Comparison of ENCODE assay signal across 33 cellular contexts in genomic region chrX:119389214-119389613, GRCh38. TPM values are rescaled to one million over a fixed set of nuclear protein-coding genes. Genes with fewer than 3 reads are reported as not detected.
DNase-seq lines count a peak whose midpoint lies in the region; ATAC-seq and TF ChIP-seq lines count a peak whose summit lies in the region.
"Had no signal": no experiment of that assay in that cellular context is flagged by ENCODE, and none has a peak within 500 bp of the region (broad histone marks: within the 10 kb centered on the region; RNA-seq: fewer than 3 reads in every experiment).

No MANE protein-coding gene starts in this region.

- whole genome bisulfite sequencing in heart left ventricle, 4 donors, result 66 to 83% (median 79%) methylated on average over 4 of the region's 4 CpGs
- WGBS in heart right ventricle, 2 donors, result 73 to 82% methylated on average over 4 of the region's 4 CpGs

- no peak for TF ChIP-seq CTCF in Caco-2 (IDR thresholded peaks at IDR 0.05; ENCODE audit: insufficient read depth in 1 of 2, low read depth in 1 of 2, low read length in 1 of 2, severe bottlenecking in 1 of 2, unreplicated experiment in 1 of 2)
- TF ChIP-seq CTCF in heart left ventricle (IDR thresholded peaks at IDR 0.05), result no peak
- TF ChIP-seq CTCF in heart right ventricle (IDR thresholded peaks at IDR 0.05), result no peak

- BruUV-seq in Caco-2 (replicated peaks; lab: Mats Ljungman, UMichigan), result no TSS peak

- peaks cover 18% of the 10 kb centered on the region for H3K4me1 Mint-ChIP-seq in Caco-2 (ENCODE audit: low read depth, unreplicated experiment)
- H3K4me1 Mint-ChIP-seq in stimulated activated memory B cell treated with anti-CD40 and anti-IgM and Interleukin-4, amounts not matched to agents 10 μg/mL and 1 μg/mL and 100 μg/mL, for 72 hours, result no peaks in the 10 kb centered on the region
- H3K4me1 Mint-ChIP-seq: activated naive CD8-positive, alpha-beta T cell treated with anti-CD3 and anti-CD28 coated beads for 36 hours had no signal

- H3K36me3 ChIP-seq in Caco-2 (ENCODE audit: control insufficient read depth, insufficient read depth, low read length) (no peaks in the 10 kb centered on the region), adipocyte (ENCODE audit: control insufficient read depth, insufficient read depth, low read length, severe bottlenecking) (no peaks in the 10 kb centered on the region), heart left ventricle (no peaks in the 10 kb centered on the region), heart right ventricle (no peaks in the 10 kb centered on the region)
- H3K36me3 ChIP-seq: BE2C, lower lobe of right lung had no signal

- peaks cover 23% of the 10 kb centered on the region for H3K4me1 ChIP-seq in Caco-2
- no peaks in the 10 kb centered on the region for H3K4me1 ChIP-seq in adipocyte (ENCODE audit: control insufficient read depth, insufficient read depth, low read length)
- H3K4me1 ChIP-seq in heart left ventricle, result no peaks in the 10 kb centered on the region
- H3K4me1 ChIP-seq in heart right ventricle, result no peaks in the 10 kb centered on the region
- H3K4me1 ChIP-seq: BE2C, foreskin keratinocyte, lower lobe of right lung had no signal

- H3K36me3 Mint-ChIP-seq in Caco-2 (ENCODE audit: insufficient read depth, unreplicated experiment), result no peaks in the 10 kb centered on the region
- H3K36me3 Mint-ChIP-seq in stimulated activated memory B cell treated with anti-CD40 and anti-IgM and Interleukin-4, amounts not matched to agents 10 μg/mL and 1 μg/mL and 100 μg/mL, for 72 hours, result peaks cover 5% of the 10 kb centered on the region
- H3K36me3 Mint-ChIP-seq: CD8-positive, alpha-beta T cell; natural killer cell treated with Interleukin-12 subunit alpha and Interleukin-12 subunit beta and Interleukin-15 and Interleukin-18, amount 100 ng/mL, for 72 hours; type B pancreatic cell had no signal

- no peaks in the 10 kb centered on the region for H3K9me3 ChIP-seq in Caco-2
- no peaks in the 10 kb centered on the region for H3K9me3 ChIP-seq in adipocyte (ENCODE audit: control insufficient read depth, low read length)
- peaks cover 0 to 8% (median 0%) of the 10 kb centered on the region in 12 donors for H3K9me3 ChIP-seq in heart left ventricle
- no peaks in the 10 kb centered on the region for H3K9me3 ChIP-seq in heart right ventricle
- H3K9me3 ChIP-seq: BE2C, lower lobe of right lung had no signal

- peak overlapping the region; percentile 33 for H3K27ac Mint-ChIP-seq in Caco-2 (ENCODE audit: unreplicated experiment)
- H3K27ac Mint-ChIP-seq in stimulated activated memory B cell treated with anti-CD40 and anti-IgM and Interleukin-4, amounts not matched to agents 10 μg/mL and 1 μg/mL and 100 μg/mL, for 72 hours, result peak overlapping the region; percentile 21
- H3K27ac Mint-ChIP-seq: activated naive CD8-positive, alpha-beta T cell treated with anti-CD3 and anti-CD28 coated beads for 36 hours; CD8-positive, alpha-beta T cell; effector memory CD8-positive, alpha-beta T cell; HFFc6; natural killer cell treated with Interleukin-12 subunit alpha and Interleukin-12 subunit beta and Interleukin-15 and Interleukin-18, amount 100 ng/mL, for 72 hours; type B pancreatic cell had no signal

- H3K9me3 Mint-ChIP-seq in Caco-2 (ENCODE audit: unreplicated experiment), result no peaks in the 10 kb centered on the region
- no peaks in the 10 kb centered on the region for H3K9me3 Mint-ChIP-seq in stimulated activated memory B cell treated with anti-CD40 and anti-IgM and Interleukin-4, amounts not matched to agents 10 μg/mL and 1 μg/mL and 100 μg/mL, for 72 hours
- H3K9me3 Mint-ChIP-seq: activated naive CD8-positive, alpha-beta T cell treated with anti-CD3 and anti-CD28 coated beads for 36 hours; CD8-positive, alpha-beta T cell; effector memory CD8-positive, alpha-beta T cell; HFFc6; natural killer cell treated with Interleukin-12 subunit alpha and Interleukin-12 subunit beta and Interleukin-15 and Interleukin-18, amount 100 ng/mL, for 72 hours had no signal

- H3K9ac ChIP-seq in adipocyte (ENCODE audit: low read length), result no peak overlapping the region

- H3K4me3 ChIP-seq in Caco-2 (ENCODE audit: low read depth, low read length) (peak overlapping the region; percentile 24), adipocyte (ENCODE audit: low read length) (peak overlapping the region; percentile 35), heart left ventricle (no peak overlapping the region), heart right ventricle (no peak overlapping the region)
- H3K4me3 ChIP-seq: GM12878, lower lobe of right lung had no signal

- H3K27me3 ChIP-seq in Caco-2 (replicated peaks; ENCODE audit: control insufficient read depth, insufficient read depth, low read length) (no peaks in the 10 kb centered on the region), adipocyte (replicated peaks; ENCODE audit: control insufficient read depth, insufficient read depth, low read length) (no peaks in the 10 kb centered on the region), heart left ventricle (peaks cover 0 to 8% (median 0%) of the 10 kb centered on the region in 9 donors), heart right ventricle (no peaks in the 10 kb centered on the region)
- H3K27me3 ChIP-seq: BE2C, foreskin keratinocyte had no signal

- H3K27ac ChIP-seq in heart left ventricle, result no peak overlapping the region
- no peak overlapping the region for H3K27ac ChIP-seq in heart right ventricle
- H3K27ac ChIP-seq: foreskin keratinocyte, lower lobe of right lung, VCaP had no signal

- TF ChIP-seq POLR2A in heart left ventricle (IDR thresholded peaks at IDR 0.05), result no peak

- ATAC-seq in left colon (peak; percentile 84), heart left ventricle (no peak), heart right ventricle (no peak)
- no peak for ATAC-seq in stimulated activated memory B cell treated with anti-CD40 and anti-IgM and Interleukin-4, amounts not matched to agents 10 μg/mL and 1 μg/mL and 100 μg/mL, for 72 hours
- ATAC-seq: CD8-positive, alpha-beta T cell; effector memory CD8-positive, alpha-beta T cell; foreskin keratinocyte; GM12878; lower lobe of right lung; natural killer cell treated with Interleukin-12 subunit alpha and Interleukin-12 subunit beta and Interleukin-15 and Interleukin-18, amount 100 ng/mL, for 72 hours; Panc1 had no signal

- intact Hi-C loops in Caco-2 (cut with micrococcal nuclease; ENCODE audit: unreplicated experiment) (loop anchor here (1.0 kb wide), 1 partner anchor 21 kb away; no protein-coding TSS in a partner anchor), left colon (cut with DNase I, micrococcal nuclease) (no loop called here), heart left ventricle (cut with DNase I) (no loop called here), heart right ventricle (cut with DNase I) (no loop called here)

- DNase-seq in Caco-2 (peak; percentile 43 to 53), adipocyte (ENCODE audit: low read depth) (no peak), left colon (peak in 1 of 2 donors; percentile 43), heart left ventricle (no peak), heart right ventricle (no peak)
- DNase-seq in activated effector memory CD4-positive, alpha-beta T cell treated with anti-CD3 and anti-CD28 coated beads, Interleukin-2, amount 50 U/mL, for 16 hours, result no peak
- no peak for DNase-seq in activated T-cell treated with anti-CD3 and anti-CD28 coated beads, Interleukin-2, amount 50 U/mL, for 48 hours
- DNase-seq: ACHN; activated CD4-positive, alpha-beta T cell treated with anti-CD3 and anti-CD28 coated beads for 4 hours; activated naive CD8-positive, alpha-beta T cell treated with anti-CD3 and anti-CD28 coated beads for 36 hours; aorta; BE2C; CD8-positive, alpha-beta T cell; cortex of kidney; effector memory CD8-positive, alpha-beta T cell; foreskin keratinocyte; head of caudate nucleus; HFFc6; lower lobe of right lung; MM.1S; NCI-H1436; NCI-H345; occipital lobe; Right ventricle myocardium superior; stimulated activated CD4-positive, alpha-beta T cell treated with anti-CD3 and anti-CD28 coated beads, Interleukin-15, amount 100 ng/mL, for 24 hours; stimulated activated CD4-positive, alpha-beta T cell treated with anti-CD3 and anti-CD28 coated beads, Interleukin-4, amount 100 ng/mL, for 4 hours; T-helper 9 cell had no signal

- peak overlapping the region; percentile 61 for H3K4me3 Mint-ChIP-seq in Caco-2 (ENCODE audit: unreplicated experiment)
- H3K4me3 Mint-ChIP-seq in stimulated activated memory B cell treated with anti-CD40 and anti-IgM and Interleukin-4, amounts not matched to agents 10 μg/mL and 1 μg/mL and 100 μg/mL, for 72 hours, result peak overlapping the region; percentile 29
- H3K4me3 Mint-ChIP-seq: activated naive CD8-positive, alpha-beta T cell treated with anti-CD3 and anti-CD28 coated beads for 36 hours; CD8-positive, alpha-beta T cell; effector memory CD8-positive, alpha-beta T cell; HFFc6; natural killer cell treated with Interleukin-12 subunit alpha and Interleukin-12 subunit beta and Interleukin-15 and Interleukin-18, amount 100 ng/mL, for 72 hours; type B pancreatic cell had no signal

- POLR2A ChIA-PET in Caco-2 (lab: Charles Lee), result no interaction called here

- CTCF ChIA-PET in Caco-2 (lab: Charles Lee), result interaction anchor here (0.5 to 1.1 kb wide), 4 partner anchors 11 to 94 kb away, joined by 3 read pairs; no protein-coding TSS in a partner anchor

- H3K27me3 Mint-ChIP-seq in Caco-2 (ENCODE audit: insufficient read depth, unreplicated experiment), result no peaks in the 10 kb centered on the region
- H3K27me3 Mint-ChIP-seq in stimulated activated memory B cell treated with anti-CD40 and anti-IgM and Interleukin-4, amounts not matched to agents 10 μg/mL and 1 μg/mL and 100 μg/mL, for 72 hours, result no peaks in the 10 kb centered on the region
- H3K27me3 Mint-ChIP-seq: activated naive CD8-positive, alpha-beta T cell treated with anti-CD3 and anti-CD28 coated beads for 36 hours; effector memory CD8-positive, alpha-beta T cell; type B pancreatic cell had no signal

RNA-seq across cellular contexts. Expression of gene SLC25A43, which starts 9.9 kb away (rescaled TPM):
- total RNA-seq in Caco-2 (2022) (13.4 and 14.4 TPM in 2 replicates), left colon (10 to 100 TPM; 24.1 to 31.3 TPM), heart left ventricle (1 to 10 TPM; 2.0 to 7.8 (median 3.2) TPM), heart right ventricle (1 to 10 TPM in 8 of 10 donors, under 1 TPM in 2; 0.63 to 5.9 (median 2.5) TPM)
- polyA plus RNA-seq in heart left ventricle (1 to 10 TPM; 1.7 to 3.1 TPM), heart right ventricle (1 to 10 TPM; 3.0 to 3.4 TPM)

Comparison
In these comparisons a context has a peak if more than half of its experiments do, and no peak if none do; other contexts are left out.
1. DNase-seq: peak in Caco-2 (2 of 2); none in adipocyte (single experiment), heart left ventricle (0 of 5), heart right ventricle (0 of 2), activated effector memory CD4-positive, alpha-beta T cell treated with anti-CD3 and anti-CD28 coated beads, Interleukin-2, amount 50 U/mL, for 16 hours (single experiment) and activated T-cell treated with anti-CD3 and anti-CD28 coated beads, Interleukin-2, amount 50 U/mL, for 48 hours (0 of 2).
2. H3K4me3 ChIP-seq: peak in Caco-2 (single experiment) and adipocyte (single experiment); none in heart left ventricle (0 of 12) and heart right ventricle (0 of 10).